ENCODE assay signal across 10 cellular contexts in the genomic region with DNA sequence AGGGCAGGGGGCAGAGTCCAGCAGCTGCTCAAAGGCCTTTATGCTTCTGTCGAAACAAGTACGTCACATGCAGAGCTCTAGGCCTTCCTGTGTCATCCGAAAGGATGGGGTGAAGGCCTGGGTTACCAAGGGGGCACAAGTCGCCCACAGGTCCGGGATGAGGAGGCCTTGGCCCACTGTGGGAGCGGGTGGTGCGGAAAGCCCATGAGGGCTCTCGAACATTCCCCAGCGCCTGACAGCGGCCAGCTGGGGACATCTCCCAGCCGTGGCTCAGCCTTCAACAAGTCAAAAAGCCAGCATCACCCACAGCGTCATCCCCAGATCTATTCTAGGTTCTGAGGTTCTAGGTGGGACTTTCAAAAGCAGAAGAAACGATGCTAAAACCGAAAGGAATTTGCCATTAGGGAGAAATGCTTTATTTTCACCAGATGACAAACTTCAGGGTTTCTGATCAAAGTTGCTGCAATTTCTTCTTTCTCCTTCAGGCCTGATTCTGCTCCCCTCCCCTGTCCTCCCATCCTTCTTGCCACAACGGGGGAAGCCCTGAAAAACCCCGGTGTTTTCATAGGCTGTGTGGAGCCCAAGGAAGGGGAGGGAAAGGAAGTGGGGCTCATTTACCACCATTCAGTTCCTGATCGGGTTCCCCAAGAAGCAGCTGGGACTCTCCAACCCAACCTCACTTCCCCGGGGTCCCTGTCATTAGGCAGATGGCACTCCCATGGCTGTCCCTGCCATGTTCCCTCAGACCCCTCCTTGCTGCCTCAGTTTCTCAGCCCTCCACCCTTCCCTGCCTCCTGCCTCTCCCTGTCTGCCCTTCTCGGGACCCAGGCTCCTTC. TPM values are rescaled to one million over a fixed set of nuclear protein-coding genes. Genes with fewer than 3 reads are reported as not detected.
DNase-seq lines count a peak whose midpoint lies in the region; ATAC-seq and TF ChIP-seq lines count a peak whose summit lies in the region.
"Had no signal": no experiment of that assay in that cellular context is flagged by ENCODE, and none has a peak within 500 bp of the region (broad histone marks: within the 10 kb centered on the region; RNA-seq: fewer than 3 reads in every experiment).

No MANE protein-coding gene starts in this region.

- H3K4me1 ChIP-seq in upper lobe of right lung (no peaks in the 10 kb centered on the region), prostate gland (replicated peaks) (no peaks in the 10 kb centered on the region)

- H3K9me3 Mint-ChIP-seq in activated B cell treated with CpG ODN at 0.5 μM for 24 hours, result peaks cover 19% of the 10 kb centered on the region

- peak overlapping the region; percentile 62 for H3K4me3 Mint-ChIP-seq in activated B cell treated with CpG ODN at 0.5 μM for 24 hours

- peak overlapping the region; percentile 77 for H3K27ac Mint-ChIP-seq in activated B cell treated with CpG ODN at 0.5 μM for 24 hours

- H3K36me3 Mint-ChIP-seq in activated B cell treated with CpG ODN at 0.5 μM for 24 hours (ENCODE audit: low read depth), result peaks cover 23% of the 10 kb centered on the region

- H3K9me3 ChIP-seq in upper lobe of right lung, result no peaks in the 10 kb centered on the region
- no peaks in the 10 kb centered on the region for H3K9me3 ChIP-seq in prostate gland

- peaks cover 2% of the 10 kb centered on the region for H3K27me3 Mint-ChIP-seq in activated B cell treated with CpG ODN at 0.5 μM for 24 hours

- intact Hi-C loops in activated B cell treated with CpG ODN at 0.5 μM for 24 hours (cut with micrococcal nuclease) (no loop called here), upper lobe of right lung (cut with DNase I) (no loop called here), prostate gland (cut with DNase I) (no loop called here)

- no peak for TF ChIP-seq POLR2A in prostate gland (IDR thresholded peaks at IDR 0.05)

- H3K4me3 ChIP-seq in upper lobe of right lung (no peak overlapping the region), prostate gland (no peak overlapping the region)

- DNase-seq in activated effector memory CD4-positive, alpha-beta T cell treated with anti-CD3 and anti-CD28 coated beads, Interleukin-2, amount 50 U/mL, for 16 hours, result peak; percentile 57
- no peak for DNase-seq in activated effector memory CD4-positive, alpha-beta T cell treated with Interleukin-2 at 50 U/mL for 16 hours
- DNase-seq in activated B cell treated with CpG ODN at 0.5 μM for 24 hours (no peak), upper lobe of right lung (peak; percentile 29), prostate gland (ENCODE audit: low spot score) (no peak), AML-193 (lab: John Stamatoyannopoulos, UW) (no peak), NCI-H2171 (lab: John Stamatoyannopoulos, UW) (no peak)
- DNase-seq: effector CD4-positive, alpha-beta T cell; IMR-90 had no signal

- H3K36me3 ChIP-seq in upper lobe of right lung (no peaks in the 10 kb centered on the region), prostate gland (no peaks in the 10 kb centered on the region)

- H3K27me3 ChIP-seq in upper lobe of right lung (no peaks in the 10 kb centered on the region), prostate gland (replicated peaks; ENCODE audit: insufficient read depth) (no peaks in the 10 kb centered on the region)

- TF ChIP-seq CTCF in activated B cell treated with CpG ODN at 0.5 μM for 24 hours (IDR thresholded peaks at IDR 0.05), result no peak
- no peak for TF ChIP-seq CTCF in upper lobe of right lung (IDR thresholded peaks at IDR 0.05)
- TF ChIP-seq CTCF in prostate gland (IDR thresholded peaks at IDR 0.05), result no peak

- 82% methylated on average over 19 of the region's 19 CpGs for WGBS in prostate gland

- H3K27ac ChIP-seq in upper lobe of right lung, result no peak overlapping the region
- no peak overlapping the region for H3K27ac ChIP-seq in prostate gland

- CTCF ChIA-PET in activated B cell treated with CpG ODN at 0.5 μM for 24 hours (lab: Charles Lee), result no interaction called here

- ATAC-seq in HG02884 (IDR thresholded peaks at IDR 0.05; ENCODE audit: unreplicated experiment) (peak; percentile 37), activated B cell treated with CpG ODN at 0.5 μM for 24 hours (ENCODE audit: low read depth) (peak; percentile 19), upper lobe of right lung (no peak)

- POLR2A ChIA-PET in activated B cell treated with CpG ODN at 0.5 μM for 24 hours (lab: Charles Lee), result interaction anchor here (0.6 to 1.6 kb wide), 3 partner anchors 15 to 62 kb away, joined by 3 to 4 read pairs (median 4); no protein-coding TSS in a partner anchor

- peaks cover 77% of the 10 kb centered on the region for H3K4me1 Mint-ChIP-seq in activated B cell treated with CpG ODN at 0.5 μM for 24 hours

RNA-seq across cellular contexts. Expression of gene GPR137B, which starts 17.6 kb away (rescaled TPM):
- total RNA-seq in activated B cell treated with CpG ODN at 0.5 μM for 24 hours, result 10.6 and 11.8 TPM in 2 replicates
- 26.5 TPM for total RNA-seq in upper lobe of right lung
- total RNA-seq in prostate gland, result 10 to 100 TPM in 1 of 2 donors, 1 to 10 TPM in 1; 9.1 to 33.7 TPM

Comparison
In these comparisons a context has a peak if more than half of its experiments do, and no peak if none do; other contexts are left out.
1. DNase-seq: peak in activated effector memory CD4-positive, alpha-beta T cell treated with anti-CD3 and anti-CD28 coated beads, Interleukin-2, amount 50 U/mL, for 16 hours (single experiment) and upper lobe of right lung (single experiment); none in activated effector memory CD4-positive, alpha-beta T cell treated with Interleukin-2 at 50 U/mL for 16 hours (single experiment), activated B cell treated with CpG ODN at 0.5 μM for 24 hours (single experiment), prostate gland (single experiment), AML-193 (0 of 2) and NCI-H2171 (single experiment).